25 cellular contexts compared by ENCODE assay signal in genomic region chr7:155835446-155836215, GRCh38. TPM values are rescaled to one million over a fixed set of nuclear protein-coding genes. Genes with fewer than 3 reads are reported as not detected.
DNase-seq lines count a peak whose midpoint lies in the region; ATAC-seq, FAIRE-seq and TF ChIP-seq lines count a peak whose summit lies in the region.
"Had no signal": no experiment of that assay in that cellular context is flagged by ENCODE, and none has a peak within 500 bp of the region (broad histone marks: within the 10 kb centered on the region; RNA-seq: fewer than 3 reads in every experiment).

No MANE protein-coding gene starts in this region.

- no peaks in the 10 kb centered on the region for H3K9me3 Mint-ChIP-seq in endothelial cell (ENCODE audit: unreplicated experiment)
- H3K9me3 Mint-ChIP-seq: CD14-positive monocyte had no signal

- H3K36me3 ChIP-seq in right lobe of liver (no peaks in the 10 kb centered on the region), HepG2 (replicated peaks in 1 of 2; ENCODE audit: control insufficient read depth in 1 of 2, insufficient read depth in 2 of 2, low read length in 2 of 2) (no peaks in the 10 kb centered on the region), H1 (ENCODE audit: control insufficient read depth in 2 of 4, insufficient read depth in 4 of 4, low read length in 3 of 4) (no peaks in the 10 kb centered on the region)

- H3K27ac Mint-ChIP-seq in endothelial cell (ENCODE audit: unreplicated experiment) = no peak overlapping the region
- H3K27ac Mint-ChIP-seq: HFFc6 had no signal

- H3K23me2 ChIP-seq in H1 (ENCODE audit: low read depth, low read length) = no peaks in the 10 kb centered on the region

- no peak overlapping the region for H2AK5ac ChIP-seq in H1 (ENCODE audit: low read depth, low read length)

- intact Hi-C loops in right lobe of liver (cut with DNase I) = no loop called here
- intact Hi-C loops in HepG2 (cut with micrococcal nuclease; ENCODE audit: unreplicated experiment) = no loop called here
- intact Hi-C loops in sciatic nerve (cut with DNase I) = no loop called here

- no peak overlapping the region for H2BK5ac ChIP-seq in H1 (ENCODE audit: low read depth, low read length)

- H3K79me1 ChIP-seq in H1 (ENCODE audit: low read depth, low read length) = no peaks in the 10 kb centered on the region

- H3K27ac ChIP-seq in right lobe of liver = no peak overlapping the region
- H3K27ac ChIP-seq in HepG2 (ENCODE audit: extremely low read length, insufficient read depth, low read length) = no peak overlapping the region
- H3K27ac ChIP-seq in H1 (ENCODE audit: low read depth, low read length) = no peak overlapping the region
- H3K27ac ChIP-seq: PC-9, RWPE1 had no signal

- TF ChIP-seq EP300 in HepG2 (IDR thresholded peaks at IDR 0.05; ENCODE audit: low read depth in 2 of 2, low read length in 2 of 2) = no peak
- no peak for TF ChIP-seq EP300 in HepG2 (CRISPR knock-in tag; IDR thresholded peaks at IDR 0.05; ENCODE audit: borderline replicate concordance)
- TF ChIP-seq EP300 in H1 (IDR thresholded peaks at IDR 0.05; ENCODE audit: borderline replicate concordance in 1 of 2, low read depth in 2 of 2, low read length in 2 of 2) = no peak

- H3K79me2 ChIP-seq in HepG2 (ENCODE audit: insufficient read depth, low read length) (no peaks in the 10 kb centered on the region), H1 (ENCODE audit: control insufficient read depth in 1 of 2, insufficient read depth in 2 of 2, low read length in 2 of 2) (no peaks in the 10 kb centered on the region)

- POLR2A ChIA-PET in HepG2 (lab: Yijun Ruan, JAX) = no interaction called here
- POLR2A ChIA-PET in H1 (lab: Charles Lee; ENCODE audit: partially characterized antibody) = no interaction called here

- H3K4me1 ChIP-seq in right lobe of liver = no peaks in the 10 kb centered on the region
- peaks cover 20% of the 10 kb centered on the region for H3K4me1 ChIP-seq in HepG2 (ENCODE audit: insufficient read depth, low read length)
- peaks cover 0 to 15% (median 8%) of the 10 kb centered on the region in 4 experiments; a peak in 5 of 7 replicates for H3K4me1 ChIP-seq in H1 (replicated peaks in 1 of 4; ENCODE audit: control insufficient read depth in 3 of 4, insufficient read depth in 4 of 4, low read length in 3 of 4)

- H3K4me3 ChIP-seq in right lobe of liver (no peak overlapping the region), HepG2 (replicated peaks in 1 of 3; ENCODE audit: insufficient read depth in 1 of 3, low read depth in 2 of 3, low read length in 3 of 3) (no peak overlapping the region), H1 (ENCODE audit: extremely low read depth in 1 of 4, insufficient read depth in 2 of 4, low read depth in 3 of 4, low read length in 4 of 4) (no peak overlapping the region)
- H3K4me3 ChIP-seq: PC-9 had no signal

- no peak overlapping the region for H4K5ac ChIP-seq in H1 (ENCODE audit: insufficient read length, low read depth, low read length)

- H3K36me3 Mint-ChIP-seq in endothelial cell (ENCODE audit: low read depth, unreplicated experiment) = peaks cover 4% of the 10 kb centered on the region
- H3K36me3 Mint-ChIP-seq: CD14-positive monocyte had no signal

- H2BK120ac ChIP-seq in H1 (replicated peaks; ENCODE audit: low read depth, low read length) = no peak overlapping the region

- CTCF ChIA-PET in HepG2 (lab: Yijun Ruan, JAX; ENCODE audit: low intra/inter-chr PET ratio, low total read pairs) = no interaction called here
- CTCF ChIA-PET in H1 (lab: Charles Lee; ENCODE audit: partially characterized antibody) = no interaction called here

- WGBS in right lobe of liver (ENCODE audit: insufficient coverage, low coverage, low lambda C conversion rate, missing lambda C conversion rate) = 82% methylated on average over 3 of the region's 14 CpGs
- 25% methylated on average over 12 of the region's 14 CpGs for WGBS in HepG2 (ENCODE audit: low lambda C conversion rate)
- 80% methylated on average over 14 of the region's 14 CpGs; no CpG with 5 or more reads in 1 of the 2 experiments for WGBS in H1 (ENCODE audit: extremely low coverage in 1 of 2, insufficient coverage in 1 of 2, insufficient read length in 1 of 2, insufficient replicate concordance in 2 of 2, low coverage in 1 of 2, low lambda C conversion rate in 2 of 2, missing lambda C conversion rate in 1 of 2), 2 experiments

- TF ChIP-seq CTCF in right lobe of liver (IDR thresholded peaks at IDR 0.05) (no peak), HepG2 (CRISPR knock-in tag; IDR thresholded peaks at IDR 0.05) (no peak), H1 (IDR thresholded peaks at IDR 0.05; ENCODE audit: control extremely low read depth in 1 of 3, insufficient read depth in 1 of 3, low read depth in 1 of 3, low read length in 3 of 3) (no peak), endothelial cell (IDR thresholded peaks at IDR 0.05; ENCODE audit: unreplicated experiment) (no peak)

- H3K4me1 Mint-ChIP-seq in endothelial cell (ENCODE audit: unreplicated experiment) = peaks cover 6% of the 10 kb centered on the region
- H3K4me1 Mint-ChIP-seq: CD14-positive monocyte had no signal

- H3K4me2 ChIP-seq in HepG2 (ENCODE audit: low read depth, low read length) (no peak overlapping the region), H1 (ENCODE audit: insufficient read depth in 1 of 2, low read depth in 2 of 2, low read length in 2 of 2) (0 out of 4 replicates have a peak overlapping the region, but pooled peaks of 1 of the 2 experiments have one; percentile 10)
- H3K4me2 ChIP-seq: PC-9, SK-N-SH had no signal

- no peak overlapping the region; the same call in 1 of the 2 replicates for H3K18ac ChIP-seq in H1 (ENCODE audit: extremely low read depth, low read length)

- H2BK12ac ChIP-seq in H1 (ENCODE audit: low read depth, low read length) = peak overlapping the region; percentile 50; the same call in 1 of the 2 replicates

- H4K20me1 ChIP-seq in HepG2 (ENCODE audit: insufficient read depth, low read length) (no peaks in the 10 kb centered on the region), H1 (replicated peaks in 1 of 2; ENCODE audit: control insufficient read depth in 1 of 2, insufficient read depth in 2 of 2, low read length in 2 of 2) (no peaks in the 10 kb centered on the region)

- no peak overlapping the region for H4K91ac ChIP-seq in H1 (replicated peaks; ENCODE audit: insufficient read length, low read length)

- no peak overlapping the region for H3K4ac ChIP-seq in H1 (replicated peaks; ENCODE audit: insufficient read length, low read depth, low read length)

- H4K8ac ChIP-seq in H1 (ENCODE audit: extremely low read depth, insufficient read depth, low read length) = no peak overlapping the region

- no peak overlapping the region for H2BK20ac ChIP-seq in H1 (ENCODE audit: low read length)

- no TSS peak for BruUV-seq in HepG2 (replicated peaks; lab: Mats Ljungman, UMichigan)

- H3K9ac ChIP-seq in HepG2 (ENCODE audit: insufficient read depth, low read depth, low read length) = no peak overlapping the region
- H3K9ac ChIP-seq in H1 (replicated peaks in 1 of 4; ENCODE audit: extremely low read depth in 1 of 4, low read depth in 3 of 4, low read length in 3 of 4) = no peak overlapping the region
- H3K9ac ChIP-seq: SK-N-SH had no signal

- no peak overlapping the region for H3K56ac ChIP-seq in H1 (replicated peaks; ENCODE audit: insufficient read length, low read depth, low read length)

- no peak overlapping the region for H3K14ac ChIP-seq in H1 (ENCODE audit: insufficient read length)

- FAIRE-seq in HepG2 (lab: Jason Lieb, UNC) (no peak), H1 (lab: Jason Lieb, UNC) (no peak)
- FAIRE-seq: A204.1, H54 had no signal

- H3K9me3 ChIP-seq in right lobe of liver (no peaks in the 10 kb centered on the region), HepG2 (ENCODE audit: low read length) (no peaks in the 10 kb centered on the region), H1 (ENCODE audit: insufficient read depth in 2 of 2, low read depth in 1 of 2, low read length in 1 of 2) (no peaks in the 10 kb centered on the region)
- H3K9me3 ChIP-seq: SK-N-SH had no signal

- H3K4me3 Mint-ChIP-seq in endothelial cell (ENCODE audit: unreplicated experiment) = no peak overlapping the region
- H3K4me3 Mint-ChIP-seq: CD14-positive monocyte, HFFc6 had no signal

- ATAC-seq in right lobe of liver (no peak), HepG2 (no peak), sciatic nerve (no peak)

- peaks cover 3% of the 10 kb centered on the region for H3K27me3 Mint-ChIP-seq in endothelial cell (ENCODE audit: unreplicated experiment)

- H3K23ac ChIP-seq in H1 (ENCODE audit: insufficient read length) = no peak overlapping the region

- H2AFZ ChIP-seq in HepG2 (ENCODE audit: low read length) (no peak overlapping the region), H1 (ENCODE audit: low read length) (no peak overlapping the region)
- H2AFZ ChIP-seq: PC-9 had no signal

- DNase-seq in right lobe of liver (peak in 2 of 3 donors; percentile 33 to 37), HepG2 (ENCODE audit: low spot score) (no peak), H1 (ENCODE audit: low read depth in 1 of 2, low spot score in 2 of 2) (no peak), sciatic nerve (ENCODE audit: low spot score) (peak; percentile 49), erythroblast (lab: John Stamatoyannopoulos, UW) (no peak), endothelial cell (ENCODE audit: low spot score) (no peak), NCI-H1105 treated with DMSO at 0.1 percent for 48 hours (lab: John Stamatoyannopoulos, UW) (no peak)
- DNase-seq: EL, GF-D8, HFFc6, Kasumi-1, NCI-H1048, NCI-H1436, NCI-H187 treated with DMSO at 0.1 percent for 48 hours, NCI-H2107, NCI-H446 treated with DMSO at 0.1 percent for 48 hours, NCI-H526 treated with DMSO at 0.1 percent for 48 hours, PC-9, SIG-M5, SK-N-SH had no signal

- TF ChIP-seq RAD21 in HepG2 (CRISPR knock-in tag; IDR thresholded peaks at IDR 0.05) = no peak
- TF ChIP-seq RAD21 in H1 (IDR thresholded peaks at IDR 0.05 in 1 of 2, conservative IDR thresholded peaks at IDR 0.05 in 1 of 2; ENCODE audit: low read depth in 2 of 2, low read length in 2 of 2) = no peak

- H3K27me3 ChIP-seq in right lobe of liver (no peaks in the 10 kb centered on the region), HepG2 (ENCODE audit: control insufficient read depth in 1 of 2, insufficient read depth in 2 of 2, low read length in 2 of 2) (peaks cover 10 to 69% of the 10 kb centered on the region in 2 experiments; a peak in 4 of 5 replicates), H1 (replicated peaks in 1 of 4; ENCODE audit: control insufficient read depth in 3 of 4, extremely low read depth in 1 of 4, insufficient read depth in 3 of 4, low read length in 3 of 4) (no peaks in the 10 kb centered on the region)

- H2BK15ac ChIP-seq in H1 (ENCODE audit: low read length) = no peak overlapping the region

- TF ChIP-seq POLR2A in right lobe of liver (IDR thresholded peaks at IDR 0.05) (no peak), HepG2 (IDR thresholded peaks at IDR 0.05; ENCODE audit: insufficient read depth in 1 of 2, low read depth in 2 of 2, low read length in 2 of 2) (no peak), H1 (IDR thresholded peaks at IDR 0.05; ENCODE audit: control extremely low read depth in 1 of 2, low read depth in 2 of 2, low read length in 2 of 2) (no peak), erythroblast (IDR thresholded peaks at IDR 0.05; ENCODE audit: low read length) (no peak)

- in situ Hi-C loops in HepG2 (cut with HindIII; ENCODE audit: extremely low pct_ligation_motif_present, low pct_unique_long_range_greater_than_20kb) = no loop called here

RNA-seq across cellular contexts. Expression of gene SHH, which starts 23.4 kb away (rescaled TPM):
- 10 to 100 TPM in 4 of 6 experiments, 1 to 10 TPM in 2; 6.8 to 18.6 (median 12.4) TPM for total RNA-seq in right lobe of liver
- total RNA-seq in HepG2 (2016; rRNA removed; fragmentation: Illumina TruSeq; extraction: Trizol) = 1.7 and 1.9 TPM in 2 replicates
- 0.10 and 0.53 TPM in 2 replicates for total RNA-seq in HepG2 (2016; cell fraction: cytosol; rRNA removed; fragmentation: Illumina TruSeq; extraction: Trizol; ENCODE audit: low read depth)
- 1.3 and 2.2 TPM in 2 replicates for total RNA-seq in HepG2 (2016; cell fraction: insoluble cytoplasmic fraction; rRNA removed; fragmentation: Illumina TruSeq; extraction: Trizol)
- total RNA-seq in HepG2 (2016; cell fraction: membrane; rRNA removed; fragmentation: Illumina TruSeq; extraction: Trizol) = 0.80 and 1.6 TPM in 2 replicates
- total RNA-seq in HepG2 (2016; cell fraction: nucleus; rRNA removed; fragmentation: Illumina TruSeq; extraction: Trizol) = 1.3 TPM in 2 replicates
- polyA plus RNA-seq in HepG2 (2011; rRNA removed) = 3.4 and 4.9 TPM in 2 replicates
- polyA plus RNA-seq in HepG2 (2011; cell fraction: cytosol; rRNA removed) = 1.9 and 3.3 TPM in 2 replicates
- polyA plus RNA-seq in HepG2 (2011; cell fraction: nucleus; rRNA removed) = 12.2 and 16.4 TPM in 2 replicates
- polyA plus RNA-seq in HepG2 (2012) = 3.5 and 6.3 TPM in 2 replicates
- polyA plus RNA-seq in HepG2 (2016; cell fraction: cytosol; fragmentation: Illumina TruSeq; extraction: Trizol; ENCODE audit: low read depth) = 0.17 TPM in 2 replicates
- polyA plus RNA-seq in HepG2 (2016; cell fraction: insoluble cytoplasmic fraction; fragmentation: Illumina TruSeq; extraction: Trizol; ENCODE audit: low read depth) = 1.8 and 2.1 TPM in 2 replicates
- polyA plus RNA-seq in HepG2 (2016; cell fraction: membrane; fragmentation: Illumina TruSeq; extraction: Trizol; ENCODE audit: low read depth) = 0.12 and 0.47 TPM in 2 replicates
- polyA plus RNA-seq in HepG2 (2016; cell fraction: nucleus; fragmentation: Illumina TruSeq; extraction: Trizol; ENCODE audit: insufficient read depth, low read depth) = 3.9 and 4.1 TPM in 2 replicates
- polyA minus RNA-seq in HepG2 (2011; rRNA and poly(A)+ RNA removed; ENCODE audit: low replicate concordance) = 9.0 TPM in 1 of 2 replicates, not detected in the other
- polyA minus RNA-seq in HepG2 (2011; cell fraction: cytosol; rRNA and poly(A)+ RNA removed) = 4.0 and 5.5 TPM in 2 replicates
- 4.5 and 5.2 TPM in 2 replicates for polyA minus RNA-seq in HepG2 (2011; cell fraction: nucleus; rRNA and poly(A)+ RNA removed)
- total RNA-seq in H1 (2021; fragmentation: NEBNext Ultra II Directional; extraction: Animal tissue kit (Norgen Biotek cat#: 25700)) = not detected in 2 replicates
- polyA plus RNA-seq in H1 (2011; rRNA removed) = not detected in 2 replicates
- 0.01 TPM for polyA plus RNA-seq in H1 (2011; cell fraction: cytosol; rRNA removed)
- not detected for polyA plus RNA-seq in H1 (2011; cell fraction: nucleus; rRNA removed)
- polyA plus RNA-seq in H1 (2012, experiment 1 of 2) = not detected in 4 replicates
- polyA plus RNA-seq in H1 (2012, experiment 2 of 2) = not detected
- polyA plus RNA-seq in H1 (2013, experiment 1 of 2) = under 0.01 TPM
- polyA plus RNA-seq in H1 (2013, experiment 2 of 2) = 0.04 TPM
- polyA minus RNA-seq in H1 (2011; rRNA and poly(A)+ RNA removed) = 0.03 TPM in 1 of 2 replicates, not detected in the other
- not detected for polyA minus RNA-seq in H1 (2011; cell fraction: cytosol; rRNA and poly(A)+ RNA removed)
- polyA minus RNA-seq in H1 (2011; cell fraction: nucleus; rRNA and poly(A)+ RNA removed) = not detected
- 16.7 TPM for total RNA-seq in sciatic nerve
- 0.26 TPM for total RNA-seq in endothelial cell (ENCODE audit: unreplicated experiment)
- total RNA-seq: HFFc6, MCF 10A, PC-9 had no signal
- polyA plus RNA-seq: CD14-positive monocyte, SK-N-SH had no signal

Comparison
In these comparisons a context has a peak if more than half of its experiments do, and no peak if none do; other contexts are left out.
1. DNase-seq: peak in right lobe of liver (2 of 3) and sciatic nerve (single experiment); none in HepG2 (single experiment), H1 (0 of 2), erythroblast (0 of 2), endothelial cell (single experiment) and NCI-H1105 treated with DMSO at 0.1 percent for 48 hours (single experiment).